In genomic region chr1:113008365-113008714, GRCh38 we compare ENCODE assay signal across 29 cellular contexts.
"Had no signal": no experiment of that assay in that cellular context is flagged by ENCODE, and none has a peak within 500 bp of the region (broad histone marks: within the 10 kb centered on the region; RNA-seq: fewer than 3 reads in every experiment).

No MANE protein-coding gene starts in this region.

- H3K27ac Mint-ChIP-seq: memory B cell; natural killer cell; stimulated activated memory B cell treated with anti-CD40 and anti-IgM and Interleukin-4, amounts not matched to agents 10 μg/mL and 1 μg/mL and 100 μg/mL, for 72 hours; type B pancreatic cell had no signal

- ATAC-seq: left colon; left ventricle myocardium superior; natural killer cell; psoas muscle; right cardiac atrium; stimulated activated memory B cell treated with anti-CD40 and anti-IgM and Interleukin-4, amounts not matched to agents 10 μg/mL and 1 μg/mL and 100 μg/mL, for 72 hours; stimulated activated naive CD8-positive, alpha-beta T cell treated with anti-CD3 and anti-CD28 coated beads, Interleukin-15, Interleukin-2, amounts not matched to agents 100 U/mL and 50 U/mL, for 24 hours had no signal

- H3K4me3 Mint-ChIP-seq: immature natural killer cell; memory B cell; natural killer cell; stimulated activated memory B cell treated with anti-CD40 and anti-IgM and Interleukin-4, amounts not matched to agents 10 μg/mL and 1 μg/mL and 100 μg/mL, for 72 hours; type B pancreatic cell had no signal

- H3K36me3 ChIP-seq: ovary had no signal

- H3K4me1 ChIP-seq: psoas muscle, spleen, testis, tibial artery had no signal

- H3K9me3 Mint-ChIP-seq: immature natural killer cell; memory B cell; natural killer cell; stimulated activated memory B cell treated with anti-CD40 and anti-IgM and Interleukin-4, amounts not matched to agents 10 μg/mL and 1 μg/mL and 100 μg/mL, for 72 hours; type B pancreatic cell had no signal

- H3K36me3 Mint-ChIP-seq: natural killer cell had no signal

- H3K27ac ChIP-seq: coronary artery, esophagus squamous epithelium, ovary, psoas muscle, skin epidermis, spleen, testis, tibial artery had no signal

- DNase-seq: dermis blood vessel endothelial cell; effector memory CD4-positive, alpha-beta T cell; erythroblast; esophagus squamous epithelium; foreskin melanocyte; hypothalamus; immature natural killer cell; islet precursor cell; kidney glomerular epithelial cell; left colon; left ventricle myocardium superior; natural killer cell; occipital lobe; ovary; posterior cingulate gyrus; psoas muscle; right cardiac atrium; spleen; stimulated activated CD4-positive, alpha-beta T cell treated with anti-CD3 and anti-CD28 coated beads, Interleukin-4, amount 100 ng/mL, for 4 hours; stimulated activated naive CD8-positive, alpha-beta T cell treated with anti-CD3 and anti-CD28 coated beads, Interleukin-15, Interleukin-2, amounts not matched to agents 100 U/mL and 50 U/mL, for 24 hours; substantia nigra; testis; tibial artery had no signal

- H3K4me1 Mint-ChIP-seq: immature natural killer cell; memory B cell; natural killer cell; stimulated activated memory B cell treated with anti-CD40 and anti-IgM and Interleukin-4, amounts not matched to agents 10 μg/mL and 1 μg/mL and 100 μg/mL, for 72 hours had no signal

- H3K27me3 Mint-ChIP-seq: memory B cell; stimulated activated memory B cell treated with anti-CD40 and anti-IgM and Interleukin-4, amounts not matched to agents 10 μg/mL and 1 μg/mL and 100 μg/mL, for 72 hours; type B pancreatic cell had no signal

- H3K9me3 ChIP-seq: esophagus squamous epithelium, ovary, psoas muscle, spleen, testis, tibial artery had no signal

- H3K4me3 ChIP-seq: coronary artery, esophagus squamous epithelium, lung, ovary, psoas muscle, skin epidermis, spleen, testis, tibial artery had no signal

- H3K27me3 ChIP-seq: esophagus squamous epithelium, ovary, spleen, testis, tibial artery had no signal
